In genomic region chr5:115069087-115069968, GRCh38 we compare ENCODE assay signal across 7 cellular contexts.
A peak's percentile ranks its signal among the peaks of the same experiment; 100 is the strongest.
DNase-seq lines count a peak whose midpoint lies in the region; ATAC-seq and TF ChIP-seq lines count a peak whose summit lies in the region.

No MANE protein-coding gene starts in this region.

- H4K8ac ChIP-seq in mesendoderm (ENCODE audit: low read depth, low read length): no peak overlapping the region

- no peaks in the 10 kb centered on the region for H3K36me3 ChIP-seq in colonic mucosa
- H3K36me3 ChIP-seq in mesendoderm (ENCODE audit: control insufficient read depth, insufficient read depth, low read length): no peaks in the 10 kb centered on the region

- peak; percentile 29 for TF ChIP-seq CTCF in colonic mucosa (IDR thresholded peaks at IDR 0.05)

- no peak overlapping the region for H3K4ac ChIP-seq in mesendoderm (ENCODE audit: low read depth, low read length)

- H3K79me2 ChIP-seq in mesendoderm (ENCODE audit: control insufficient read depth, insufficient read depth, low read length): no peaks in the 10 kb centered on the region

- intact Hi-C loops in colonic mucosa (cut with DNase I): loop anchor here (10.0 kb wide), 1 partner anchor 1455 kb away; no protein-coding TSS in a partner anchor

- H3K27me3 ChIP-seq in colonic mucosa (no peaks in the 10 kb centered on the region), mesendoderm (ENCODE audit: insufficient read depth, low read length, poor library complexity) (no peaks in the 10 kb centered on the region)

- DNase-seq in DMS79 treated with DMSO at 0.1 percent for 48 hours (lab: John Stamatoyannopoulos, UW): peak; percentile 5
- peak; percentile 14 for DNase-seq in NOMO-1 treated with dmso at 0.1 percent for 144 hours (lab: John Stamatoyannopoulos, UW; ENCODE audit: unreplicated experiment)
- peak; percentile 19 for DNase-seq in colonic mucosa
- DNase-seq in mesendoderm: peak; percentile 82

- H3K79me1 ChIP-seq in mesendoderm (ENCODE audit: low read length): no peaks in the 10 kb centered on the region

- no peak overlapping the region for H3K27ac ChIP-seq in colonic mucosa
- no peak overlapping the region for H3K27ac ChIP-seq in mesendoderm (ENCODE audit: low read depth, low read length)

- H3K4me1 ChIP-seq in colonic mucosa (no peaks in the 10 kb centered on the region), mesendoderm (ENCODE audit: control insufficient read depth, low read depth, low read length) (no peaks in the 10 kb centered on the region)

- H3K9ac ChIP-seq in colonic mucosa (ENCODE audit: low read depth in 2 of 2, low read length in 2 of 2) (no peak overlapping the region), mesendoderm (ENCODE audit: low read length) (no peak overlapping the region)

- no peak overlapping the region for H4K5ac ChIP-seq in mesendoderm (ENCODE audit: low read length)

- WGBS in mesendoderm (ENCODE audit: extremely low coverage, insufficient coverage, low lambda C conversion rate): no CpG with 5 or more reads among the region's 3 CpGs

- no peak overlapping the region for H2BK120ac ChIP-seq in mesendoderm (ENCODE audit: low read depth, low read length)

- no peak overlapping the region for H2BK5ac ChIP-seq in mesendoderm (ENCODE audit: low read length)

- no peak overlapping the region for H3K56ac ChIP-seq in mesendoderm (ENCODE audit: low read length)

- H2AK5ac ChIP-seq in mesendoderm (ENCODE audit: low read length): no peak overlapping the region

- H3K4me2 ChIP-seq in mesendoderm (ENCODE audit: low read length): no peak overlapping the region

- no peak overlapping the region for H3K23ac ChIP-seq in mesendoderm (ENCODE audit: low read length)

- H3K18ac ChIP-seq in mesendoderm (ENCODE audit: low read length): no peak overlapping the region

- H3K4me3 ChIP-seq in colonic mucosa (no peak overlapping the region), mesendoderm (ENCODE audit: low read length) (no peak overlapping the region)

- ATAC-seq in GM18909 (IDR thresholded peaks at IDR 0.05; ENCODE audit: poor library complexity, unreplicated experiment) (peak; percentile 50), HG03175 (IDR thresholded peaks at IDR 0.05; ENCODE audit: unreplicated experiment) (peak; percentile 31), HG03097 (IDR thresholded peaks at IDR 0.05; ENCODE audit: low FRiP score, unreplicated experiment) (no peak)

- no peak overlapping the region for H2BK15ac ChIP-seq in mesendoderm (replicated peaks; ENCODE audit: low read depth)

- no peaks in the 10 kb centered on the region for H3K9me3 ChIP-seq in colonic mucosa

Comparison
In these comparisons a context has a peak if more than half of its experiments do, and no peak if none do; other contexts are left out.
1. DNase-seq: peak in every context shown above with its lines; median percentile 82 in mesendoderm; 19 in colonic mucosa; 14 in NOMO-1 treated with dmso at 0.1 percent for 144 hours; 5 in DMS79 treated with DMSO at 0.1 percent for 48 hours.